In genomic region chr3:124779751-124780191, GRCh38 we compare ENCODE assay signal across 12 cellular contexts. TPM values are rescaled to one million over a fixed set of nuclear protein-coding genes. Genes with fewer than 3 reads are reported as not detected.
DNase-seq lines count a peak whose midpoint lies in the region; ATAC-seq and TF ChIP-seq lines count a peak whose summit lies in the region.
"Had no signal": no experiment of that assay in that cellular context is flagged by ENCODE, and none has a peak within 500 bp of the region (broad histone marks: within the 10 kb centered on the region; RNA-seq: fewer than 3 reads in every experiment).

No MANE protein-coding gene starts in this region.

- no peak overlapping the region for H3K56ac ChIP-seq in IMR-90 (ENCODE audit: extremely low read depth, insufficient read depth, low read length)

- peak overlapping the region; percentile 21; the same call in 1 of the 2 replicates for H3K18ac ChIP-seq in IMR-90 (ENCODE audit: low read depth, low read length)

- peak overlapping the region; percentile 89; the same call in 1 of the 3 replicates for H2BK15ac ChIP-seq in IMR-90 (ENCODE audit: low read depth, low read length)

- H3K27ac Mint-ChIP-seq in endodermal cell (peak overlapping the region; percentile 84), mesothelial cell of epicardium (peak overlapping the region; percentile 28)

- peaks cover 14% of the 10 kb centered on the region; the same call in 1 of the 2 replicates for H4K20me1 ChIP-seq in IMR-90 (ENCODE audit: insufficient read depth, low read length)

- peaks cover 62% of the 10 kb centered on the region for H3K36me3 Mint-ChIP-seq in endodermal cell (ENCODE audit: low read depth)
- no peaks in the 10 kb centered on the region for H3K36me3 Mint-ChIP-seq in mesothelial cell of epicardium

- dilution Hi-C loops in IMR-90 (cut with HindIII; ENCODE audit: low sequenced_read_pairs, unreplicated experiment), result no loop called here

- no peak for DNase-seq in IMR-90
- no peak for DNase-seq in endodermal cell
- no peak for DNase-seq in mesothelial cell of epicardium (ENCODE audit: low spot score in 2 of 2, unreplicated experiment in 2 of 2)
- no peak for DNase-seq in AG08396 (ENCODE audit: low spot score)
- DNase-seq in amygdala (lab: John Stamatoyannopoulos, UW), result no peak
- no peak for DNase-seq in AG20443 (ENCODE audit: low spot score)
- DNase-seq: activated CD8-positive, alpha-beta memory T cell treated with anti-CD3 and anti-CD28 coated beads, Interleukin-2, amount 50 U/mL, for 4 hours; GDM1 had no signal

- 56% methylated on average over 3 of the region's 9 CpGs; no CpG with 5 or more reads in 1 of the 2 experiments for WGBS in IMR-90 (ENCODE audit: extremely low coverage in 2 of 2, insufficient read length in 1 of 2), 2 experiments
- WGBS in endodermal cell (ENCODE audit: insufficient coverage in 1 of 2, insufficient read length in 1 of 2), 2 experiments, result 94 to 100% methylated on average over 2 to 9 of the region's 9 CpGs

- H2BK5ac ChIP-seq in IMR-90 (ENCODE audit: low read depth, low read length, poor library complexity, severe bottlenecking), result peak overlapping the region; percentile 81

- peaks cover 38% of the 10 kb centered on the region for H3K4me1 Mint-ChIP-seq in endodermal cell
- peaks cover 44% of the 10 kb centered on the region for H3K4me1 Mint-ChIP-seq in mesothelial cell of epicardium

- peak overlapping the region; percentile 19 to 92; a peak in 3 of 4 replicates for H4K8ac ChIP-seq in IMR-90 (ENCODE audit: low read depth in 2 of 2, low read length in 2 of 2)

- peak overlapping the region; percentile 96 for H2AK5ac ChIP-seq in IMR-90 (ENCODE audit: low read depth, low read length)

- H3K9ac ChIP-seq in IMR-90 (ENCODE audit: low read depth, low read length) (peak overlapping the region; percentile 18; the same call in 1 of the 2 replicates), endodermal cell (ENCODE audit: extremely low read depth, low read length, poor library complexity, severe bottlenecking) (no peak overlapping the region), stomach smooth muscle (ENCODE audit: low read length in 2 of 2) (peak overlapping the region; percentile 25 to 42)

- CTCF ChIA-PET in IMR-90 (lab: Yijun Ruan, JAX), result interaction anchor here (2.3 kb wide), 1 partner anchor 122 kb away, joined by 7 read pairs; no protein-coding TSS in a partner anchor

- H3K14ac ChIP-seq in IMR-90 (replicated peaks; ENCODE audit: low read depth, low read length), result peak overlapping the region; percentile 76

- H3K9me3 ChIP-seq in IMR-90 (ENCODE audit: control insufficient read depth, insufficient read depth, low read length), result no peaks in the 10 kb centered on the region
- H3K9me3 ChIP-seq in endodermal cell (ENCODE audit: control insufficient read depth, low read length), result no peaks in the 10 kb centered on the region
- no peaks in the 10 kb centered on the region for H3K9me3 ChIP-seq in stomach smooth muscle (ENCODE audit: control insufficient read depth in 2 of 2, low read length in 2 of 2)
- H3K9me3 ChIP-seq: MG63 had no signal

- peak overlapping the region; percentile 87 for H2BK120ac ChIP-seq in IMR-90 (ENCODE audit: low read depth, low read length)

- H4K91ac ChIP-seq in IMR-90 (ENCODE audit: insufficient read depth, low read depth, low read length), result peak overlapping the region; percentile 77

- H3K9me1 ChIP-seq in IMR-90 (ENCODE audit: insufficient read depth, low read length), result peaks cover 59% of the 10 kb centered on the region

- peak overlapping the region; percentile 71 for H3K27ac ChIP-seq in IMR-90 (ENCODE audit: insufficient read depth, low read length)
- H3K27ac ChIP-seq in endodermal cell (ENCODE audit: low read depth, low read length), result no peak overlapping the region
- peak overlapping the region; percentile 89 for H3K27ac ChIP-seq in stomach smooth muscle (ENCODE audit: low read length)
- H3K27ac ChIP-seq: HL-60 had no signal

- H3K36me3 ChIP-seq in IMR-90 (ENCODE audit: control insufficient read depth, insufficient read depth, low read length), result peaks cover 8% of the 10 kb centered on the region; the same call in 1 of the 2 replicates
- peaks cover 80% of the 10 kb centered on the region for H3K36me3 ChIP-seq in endodermal cell (ENCODE audit: control insufficient read depth, insufficient read depth, low read length)
- H3K36me3 ChIP-seq in stomach smooth muscle (ENCODE audit: control insufficient read depth in 2 of 2, insufficient read depth in 2 of 2, low read length in 2 of 2), result peaks cover 0 to 1% of the 10 kb centered on the region in 2 donors
- H3K36me3 ChIP-seq: MG63 had no signal

- H3K4me3 ChIP-seq in IMR-90 (ENCODE audit: insufficient read depth, low read depth, low read length) (no peak overlapping the region), endodermal cell (ENCODE audit: low read length) (no peak overlapping the region), stomach smooth muscle (ENCODE audit: low read length in 2 of 2) (peak overlapping the region; percentile 38 to 47)
- H3K4me3 ChIP-seq: MG63 had no signal

- BruUV-seq in IMR-90 (replicated peaks; lab: Mats Ljungman, UMichigan), result no TSS peak

- TF ChIP-seq RAD21 in IMR-90 (IDR thresholded peaks at IDR 0.05; ENCODE audit: low read length), result no peak

- no peaks in the 10 kb centered on the region for H3K9me3 Mint-ChIP-seq in endodermal cell
- no peaks in the 10 kb centered on the region for H3K9me3 Mint-ChIP-seq in mesothelial cell of epicardium

- in situ Hi-C loops in IMR-90 (cut with MboI; ENCODE audit: low sequenced_read_pairs), result no loop called here

- H3K27me3 Mint-ChIP-seq in endodermal cell (ENCODE audit: insufficient read depth) (no peaks in the 10 kb centered on the region), mesothelial cell of epicardium (ENCODE audit: low read depth) (no peaks in the 10 kb centered on the region)

- POLR2A ChIA-PET in IMR-90 (lab: Charles Lee; ENCODE audit: unreplicated experiment), result no interaction called here

- peak overlapping the region; percentile 92 for H2AFZ ChIP-seq in IMR-90 (replicated peaks; ENCODE audit: low read length, poor library complexity)

- H3K4me1 ChIP-seq in IMR-90 (ENCODE audit: control insufficient read depth, insufficient read depth, low read length), result peaks cover 33% of the 10 kb centered on the region
- H3K4me1 ChIP-seq in endodermal cell (ENCODE audit: control insufficient read depth, insufficient read depth, low read length), result peaks cover 11% of the 10 kb centered on the region
- H3K4me1 ChIP-seq in stomach smooth muscle (ENCODE audit: control insufficient read depth, insufficient read depth, low read length), result peaks cover 42% of the 10 kb centered on the region

- TF ChIP-seq POLR2A in IMR-90 (IDR thresholded peaks at IDR 0.05; ENCODE audit: low read depth, low read length), result no peak

- peak overlapping the region; percentile 93 for H2AK9ac ChIP-seq in IMR-90 (replicated peaks; ENCODE audit: low read depth, low read length, poor library complexity)

- no peak; the same call in 1 of the 2 replicates for ATAC-seq in IMR-90 (ENCODE audit: low read depth)
- ATAC-seq in GM18867 (IDR thresholded peaks at IDR 0.05; ENCODE audit: unreplicated experiment), result no peak

- no peak overlapping the region for H3K4me2 ChIP-seq in IMR-90 (ENCODE audit: low read depth, low read length)

- no peak overlapping the region for H3K4me3 Mint-ChIP-seq in endodermal cell
- no peak overlapping the region for H3K4me3 Mint-ChIP-seq in mesothelial cell of epicardium

- peak overlapping the region; percentile 76 for H2BK20ac ChIP-seq in IMR-90 (ENCODE audit: low read depth, low read length)

- H3K4ac ChIP-seq in IMR-90 (ENCODE audit: low read depth, low read length), result peak overlapping the region; percentile 92

- intact Hi-C loops in IMR-90 (cut with micrococcal nuclease), result no loop called here

- H3K27me3 ChIP-seq in IMR-90 (ENCODE audit: control insufficient read depth, insufficient read depth, low read length) (no peaks in the 10 kb centered on the region), endodermal cell (ENCODE audit: control insufficient read depth, insufficient read depth, low read length, poor library complexity, severe bottlenecking) (no peaks in the 10 kb centered on the region), stomach smooth muscle (ENCODE audit: control insufficient read depth in 1 of 2, insufficient read depth in 2 of 2, low read length in 2 of 2) (no peaks in the 10 kb centered on the region)
- H3K27me3 ChIP-seq: MG63 had no signal

- no peak for TF ChIP-seq CTCF in IMR-90 (conservative IDR thresholded peaks at IDR 0.05; ENCODE audit: low read depth, low read length)
- TF ChIP-seq CTCF in endodermal cell (conservative IDR thresholded peaks at IDR 0.05), result no peak
- TF ChIP-seq CTCF in mesothelial cell of epicardium (IDR thresholded peaks at IDR 0.05; ENCODE audit: unreplicated experiment), result no peak

- H3K23ac ChIP-seq in IMR-90 (ENCODE audit: low read depth, low read length), result peak overlapping the region; percentile 86; the same call in 1 of the 2 replicates

- H4K5ac ChIP-seq in IMR-90 (ENCODE audit: low read depth, low read length), result peak overlapping the region; percentile 63; the same call in 1 of the 2 replicates

- H3K79me1 ChIP-seq in IMR-90 (ENCODE audit: low read depth in 1 of 2, low read length in 2 of 2), result peaks cover 15 to 88% of the 10 kb centered on the region in 2 experiments

TF ChIP-seq in IMR-90, 13 proteins besides CTCF, POLR2A, EP300 and RAD21 (continues in another document):
- TF ChIP-seq RCOR1 (IDR thresholded peaks at IDR 0.05; ENCODE audit: insufficient replicate concordance, low read length) (no peak), MXI1 (IDR thresholded peaks at IDR 0.05; ENCODE audit: borderline replicate concordance, low read depth, low read length) (no peak), RFX5 (IDR thresholded peaks at IDR 0.05; ENCODE audit: low read depth, low read length) (no peak), FOS (IDR thresholded peaks at IDR 0.05; ENCODE audit: low read depth, low read length) (no peak), NFE2L2 (IDR thresholded peaks at IDR 0.05; ENCODE audit: low read depth, low read length) (no peak)
- TF ChIP-seq, protein P1, sequence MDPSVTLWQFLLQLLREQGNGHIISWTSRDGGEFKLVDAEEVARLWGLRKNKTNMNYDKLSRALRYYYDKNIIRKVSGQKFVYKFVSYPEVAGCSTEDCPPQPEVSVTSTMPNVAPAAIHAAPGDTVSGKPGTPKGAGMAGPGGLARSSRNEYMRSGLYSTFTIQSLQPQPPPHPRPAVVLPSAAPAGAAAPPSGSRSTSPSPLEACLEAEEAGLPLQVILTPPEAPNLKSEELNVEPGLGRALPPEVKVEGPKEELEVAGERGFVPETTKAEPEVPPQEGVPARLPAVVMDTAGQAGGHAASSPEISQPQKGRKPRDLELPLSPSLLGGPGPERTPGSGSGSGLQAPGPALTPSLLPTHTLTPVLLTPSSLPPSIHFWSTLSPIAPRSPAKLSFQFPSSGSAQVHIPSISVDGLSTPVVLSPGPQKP (IDR thresholded peaks at IDR 0.05; ENCODE audit: borderline replicate concordance, low read depth, low read length), result no peak

RNA-seq across cellular contexts. Expression of gene UMPS, which starts 49.5 kb away (rescaled TPM):
- 26.7 and 40.5 TPM in 2 replicates for total RNA-seq in IMR-90 (2012; rRNA removed)
- 18.7 and 21.5 TPM in 2 replicates for polyA plus RNA-seq in IMR-90 (2012; rRNA removed)
- polyA plus RNA-seq in IMR-90 (2012; cell fraction: cytosol; rRNA removed), result 6.1 and 18.4 TPM in 2 replicates
- 4.2 and 14.1 TPM in 2 replicates for polyA plus RNA-seq in IMR-90 (2012; cell fraction: nucleus; rRNA removed; ENCODE audit: low replicate concordance)
- 10 to 100 TPM; 53.9 to 60.8 TPM for total RNA-seq in endodermal cell
- 30.3 TPM for polyA plus RNA-seq in endodermal cell (2013, experiment 1 of 2)
- polyA plus RNA-seq in endodermal cell (2013, experiment 2 of 2), result 25.0 TPM
- 35.9 to 40.7 TPM (median 37.3 TPM) in 3 replicates for total RNA-seq in mesothelial cell of epicardium

Comparison
In these comparisons a context has a peak if more than half of its experiments do, and no peak if none do; other contexts are left out.
1. H3K4me3 ChIP-seq: peak in stomach smooth muscle (2 of 2); none in IMR-90 (single experiment) and endodermal cell (single experiment).